ENCODE assay signal across 16 cellular contexts in the genomic region with DNA sequence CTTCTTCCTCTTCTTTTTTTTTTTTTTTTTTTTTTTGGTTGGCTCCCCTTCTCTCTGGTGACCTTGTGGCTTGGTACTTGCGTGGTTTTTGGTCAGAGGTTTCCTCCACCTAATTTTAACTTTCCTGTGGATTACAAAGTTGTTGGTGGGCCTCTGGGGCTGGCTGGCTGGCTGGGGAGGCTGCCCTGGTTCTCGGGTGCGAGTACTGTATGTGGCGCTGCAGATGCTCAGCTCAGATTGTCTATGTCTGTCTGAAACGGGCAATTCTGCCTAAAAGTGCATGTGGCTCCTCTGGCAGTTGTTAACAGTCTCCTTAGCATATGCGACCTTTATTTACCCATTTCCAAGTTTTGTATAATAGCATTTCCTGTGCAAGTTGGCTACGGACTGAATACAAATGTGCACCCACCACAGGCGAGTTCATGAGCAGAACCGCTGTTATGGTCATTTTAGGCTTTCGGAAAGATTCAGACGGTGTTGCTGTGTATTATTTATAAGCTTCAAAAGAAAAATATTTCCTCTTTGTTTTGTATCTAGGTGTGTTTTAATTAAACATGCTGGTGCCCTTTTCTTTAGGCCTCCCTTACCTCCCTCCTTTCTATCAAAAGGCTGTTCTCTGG. TPM values are rescaled to one million over a fixed set of nuclear protein-coding genes. Genes with fewer than 3 reads are reported as not detected.
DNase-seq lines count a peak whose midpoint lies in the region; ATAC-seq and TF ChIP-seq lines count a peak whose summit lies in the region.
"Had no signal": no experiment of that assay in that cellular context is flagged by ENCODE, and none has a peak within 500 bp of the region (broad histone marks: within the 10 kb centered on the region; RNA-seq: fewer than 3 reads in every experiment).

No MANE protein-coding gene starts in this region.

- H3K9me3 Mint-ChIP-seq in activated T-cell treated with anti-CD3 and anti-CD28 coated beads, Interleukin-2, amount 50 U/mL, for 4 hours: no peaks in the 10 kb centered on the region

- ATAC-seq in HG03378 (IDR thresholded peaks at IDR 0.05; ENCODE audit: unreplicated experiment): no peak
- ATAC-seq in HG02938 (IDR thresholded peaks at IDR 0.05; ENCODE audit: unreplicated experiment): no peak
- ATAC-seq in activated T-cell treated with anti-CD3 and anti-CD28 coated beads, Interleukin-2, amount 50 U/mL, for 4 hours: no peak

- no peak overlapping the region for H3K4me2 ChIP-seq in osteoblast (ENCODE audit: insufficient read depth, low read length)
- H3K4me2 ChIP-seq: SK-N-SH had no signal

- H3K4me1 Mint-ChIP-seq in activated T-cell treated with anti-CD3 and anti-CD28 coated beads, Interleukin-2, amount 50 U/mL, for 4 hours (ENCODE audit: low read depth): peaks cover 45% of the 10 kb centered on the region

- no peaks in the 10 kb centered on the region for H3K36me3 Mint-ChIP-seq in activated T-cell treated with anti-CD3 and anti-CD28 coated beads, Interleukin-2, amount 50 U/mL, for 4 hours (ENCODE audit: insufficient read depth)

- H3K4me3 Mint-ChIP-seq in activated T-cell treated with anti-CD3 and anti-CD28 coated beads, Interleukin-2, amount 50 U/mL, for 4 hours: no peak overlapping the region

- H3K4me3 ChIP-seq in osteoblast (ENCODE audit: insufficient read depth, low read length): no peak overlapping the region

- H3K4me1 ChIP-seq in osteoblast (ENCODE audit: insufficient read depth, low read length): no peaks in the 10 kb centered on the region

- no peak overlapping the region for H3K27ac ChIP-seq in osteoblast (ENCODE audit: low read depth, low read length)
- H3K27ac ChIP-seq: C4-2B had no signal

- H3K9me3 ChIP-seq in osteoblast (ENCODE audit: low read depth, low read length): no peaks in the 10 kb centered on the region
- H3K9me3 ChIP-seq: SK-N-SH had no signal

- no peaks in the 10 kb centered on the region for H3K79me2 ChIP-seq in osteoblast (ENCODE audit: insufficient read depth, low read length)

- peaks cover 99% of the 10 kb centered on the region for H3K27me3 ChIP-seq in osteoblast (ENCODE audit: insufficient read depth, low read length)

- no peak for TF ChIP-seq CTCF in osteoblast (IDR thresholded peaks at IDR 0.05; ENCODE audit: extremely low read depth, low read depth, low read length)

- DNase-seq in GF-D8 (lab: John Stamatoyannopoulos, UW) (peak; percentile 21), MV-4-11 (lab: John Stamatoyannopoulos, UW) (peak; percentile 5), ecto neural progenitor cell (ENCODE audit: low spot score) (peak; percentile 49), osteoblast (ENCODE audit: insufficient read length, low spot score, missing footprints) (peak; percentile 52), NCI-H128 (lab: John Stamatoyannopoulos, UW; ENCODE audit: unreplicated experiment) (no peak)
- DNase-seq in activated T-cell treated with anti-CD3 and anti-CD28 coated beads, Interleukin-2, amount 50 U/mL, for 4 hours: no peak
- DNase-seq: EL, KG1, NCI-H1048, NCI-H510A treated with DMSO at 0.1 percent for 48 hours, NCI-H82, SK-N-SH had no signal

- H3K36me3 ChIP-seq in osteoblast (ENCODE audit: insufficient read depth, low read length): no peaks in the 10 kb centered on the region

- no peak overlapping the region for H2AFZ ChIP-seq in osteoblast (ENCODE audit: low read length)

- H3K27me3 Mint-ChIP-seq in activated T-cell treated with anti-CD3 and anti-CD28 coated beads, Interleukin-2, amount 50 U/mL, for 4 hours (ENCODE audit: low read depth): peaks cover 91% of the 10 kb centered on the region

- H4K20me1 ChIP-seq in osteoblast (ENCODE audit: insufficient read depth, low read length): peaks cover 3% of the 10 kb centered on the region

RNA-seq across cellular contexts. Expression of gene TBR1, which starts 4.4 kb away (rescaled TPM):
- under 0.01 TPM in 1 of 2 replicates, not detected in the other for total RNA-seq in osteoblast
- total RNA-seq in activated T-cell treated with anti-CD3 and anti-CD28 coated beads, Interleukin-2, amount 50 U/mL, for 4 hours: not detected
- total RNA-seq: M059J had no signal

Comparison
In these comparisons a context has a peak if more than half of its experiments do, and no peak if none do; other contexts are left out.
1. DNase-seq: peak in GF-D8 (single experiment), MV-4-11 (single experiment), ecto neural progenitor cell (single experiment) and osteoblast (single experiment); none in activated T-cell treated with anti-CD3 and anti-CD28 coated beads, Interleukin-2, amount 50 U/mL, for 4 hours (single experiment) and NCI-H128 (single experiment).